In the genomic region with DNA sequence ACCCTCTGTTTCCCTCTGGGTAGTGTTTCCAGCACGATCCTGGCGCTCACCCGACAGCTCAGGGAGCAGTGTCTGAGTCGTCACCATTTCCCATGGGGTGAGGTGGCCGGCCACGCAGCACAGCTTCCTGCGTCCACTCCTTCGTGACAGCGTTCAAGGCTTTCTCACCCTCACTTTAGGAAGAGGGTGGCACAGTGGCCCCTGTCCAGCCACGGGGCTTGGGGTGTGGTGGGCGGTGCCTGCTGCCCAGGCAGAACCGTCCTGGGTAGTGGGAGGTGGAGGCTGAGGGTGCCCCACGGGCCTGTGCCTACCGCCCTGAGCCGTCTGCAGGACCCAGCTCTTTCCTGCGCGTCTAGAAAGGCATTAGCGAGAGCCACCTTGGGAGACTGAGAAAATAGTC, we compare ENCODE assay signal across 16 cellular contexts. TPM values are rescaled to one million over a fixed set of nuclear protein-coding genes. Genes with fewer than 3 reads are reported as not detected.
DNase-seq lines count a peak whose midpoint lies in the region; ATAC-seq, FAIRE-seq and TF ChIP-seq lines count a peak whose summit lies in the region.
"Had no signal": no experiment of that assay in that cellular context is flagged by ENCODE, and none has a peak within 500 bp of the region (broad histone marks: within the 10 kb centered on the region; RNA-seq: fewer than 3 reads in every experiment).

No MANE protein-coding gene starts in this region.

- H3K9me3 ChIP-seq in HepG2 (ENCODE audit: low read length) (no peaks in the 10 kb centered on the region), right lobe of liver (no peaks in the 10 kb centered on the region), sigmoid colon (no peaks in the 10 kb centered on the region), PC-9 (ENCODE audit: insufficient read depth, low read depth) (no peaks in the 10 kb centered on the region)
- H3K9me3 ChIP-seq: BE2C, Caco-2 had no signal

- H3K4me2 ChIP-seq in HepG2 (ENCODE audit: low read depth, low read length): no peak overlapping the region
- no peak overlapping the region for H3K4me2 ChIP-seq in PC-9

- TF ChIP-seq RAD21 in HepG2 (CRISPR knock-in tag; IDR thresholded peaks at IDR 0.05): no peak

- peaks cover 4% of the 10 kb centered on the region; the same call in 1 of the 2 replicates for H4K20me1 ChIP-seq in HepG2 (ENCODE audit: insufficient read depth, low read length)
- H4K20me1 ChIP-seq in PC-9 (ENCODE audit: insufficient read depth): peaks cover 35% of the 10 kb centered on the region

- DNase-seq in HepG2 (ENCODE audit: low spot score) (no peak), right lobe of liver (no peak), sigmoid colon (peak; percentile 41), T-helper 1 cell (no peak), PC-9 (no peak)
- DNase-seq: BE2C; C1 segment of cervical spinal cord; Caco-2; CD4-positive, alpha-beta T cell; GM23248 had no signal

- H3K9me2 ChIP-seq in PC-9 (ENCODE audit: insufficient read depth): no peaks in the 10 kb centered on the region

- peaks cover 13% of the 10 kb centered on the region; the same call in 1 of the 2 replicates for H3F3A ChIP-seq in PC-9 (ENCODE audit: insufficient read depth, low read depth)

- intact Hi-C loops in HepG2 (cut with micrococcal nuclease; ENCODE audit: unreplicated experiment) (no loop called here), right lobe of liver (cut with DNase I) (no loop called here), sigmoid colon (cut with DNase I) (no loop called here), PC-9 (cut with micrococcal nuclease; ENCODE audit: unreplicated experiment) (no loop called here)

- H3K4me1 ChIP-seq in HepG2 (ENCODE audit: insufficient read depth, low read length) (no peaks in the 10 kb centered on the region), right lobe of liver (peaks cover 0 to 9% (median 3%) of the 10 kb centered on the region in 4 donors), sigmoid colon (no peaks in the 10 kb centered on the region), PC-9 (replicated peaks; ENCODE audit: insufficient read depth) (no peaks in the 10 kb centered on the region)
- H3K4me1 ChIP-seq: BE2C, Caco-2 had no signal

- no peak overlapping the region for H3K27ac ChIP-seq in HepG2 (ENCODE audit: extremely low read length, insufficient read depth, low read length)
- no peak overlapping the region for H3K27ac ChIP-seq in right lobe of liver
- H3K27ac ChIP-seq in sigmoid colon: no peak overlapping the region
- H3K27ac ChIP-seq in PC-9: no peak overlapping the region
- H3K27ac ChIP-seq: GM23248 had no signal

- no peak for FAIRE-seq in HepG2 (lab: Jason Lieb, UNC)
- FAIRE-seq: D721Med, G401.6, GM12891, GM18507 had no signal

- peak; percentile 7; the same call in 1 of the 3 replicates for ATAC-seq in HepG2
- ATAC-seq in right lobe of liver: no peak
- ATAC-seq in esophagus mucosa: peak; percentile 5

- in situ Hi-C loops in HepG2 (cut with HindIII; ENCODE audit: extremely low pct_ligation_motif_present, low pct_unique_long_range_greater_than_20kb): no loop called here

- H3K79me2 ChIP-seq in HepG2 (ENCODE audit: insufficient read depth, low read length): no peaks in the 10 kb centered on the region
- no peaks in the 10 kb centered on the region for H3K79me2 ChIP-seq in PC-9 (ENCODE audit: low read depth)

- POLR2A ChIA-PET in HepG2 (lab: Yijun Ruan, JAX) (no interaction called here), PC-9 (lab: Charles Lee; ENCODE audit: unreplicated experiment) (no interaction called here)

- TF ChIP-seq CTCF in HepG2 (CRISPR knock-in tag; IDR thresholded peaks at IDR 0.05) (no peak), right lobe of liver (IDR thresholded peaks at IDR 0.05) (no peak), sigmoid colon (IDR thresholded peaks at IDR 0.05) (no peak), PC-9 (conservative IDR thresholded peaks at IDR 0.05) (no peak)

- H3K4me3 ChIP-seq in HepG2 (replicated peaks in 1 of 3; ENCODE audit: insufficient read depth in 1 of 3, low read depth in 2 of 3, low read length in 3 of 3) (no peak overlapping the region), right lobe of liver (no peak overlapping the region), sigmoid colon (no peak overlapping the region), PC-9 (no peak overlapping the region)
- H3K4me3 ChIP-seq: GM23248 had no signal

- CTCF ChIA-PET in HepG2 (lab: Yijun Ruan, JAX; ENCODE audit: low intra/inter-chr PET ratio, low total read pairs): no interaction called here
- CTCF ChIA-PET in PC-9 (lab: Charles Lee): no interaction called here

- TF ChIP-seq EP300 in HepG2 (IDR thresholded peaks at IDR 0.05; ENCODE audit: low read depth in 2 of 2, low read length in 2 of 2) (no peak), HepG2 (CRISPR knock-in tag; IDR thresholded peaks at IDR 0.05; ENCODE audit: borderline replicate concordance) (no peak), sigmoid colon (IDR thresholded peaks at IDR 0.05) (no peak)

- no peaks in the 10 kb centered on the region for H3K27me3 ChIP-seq in HepG2 (ENCODE audit: control insufficient read depth in 1 of 2, insufficient read depth in 2 of 2, low read length in 2 of 2)
- no peaks in the 10 kb centered on the region for H3K27me3 ChIP-seq in right lobe of liver
- H3K27me3 ChIP-seq in sigmoid colon: no peaks in the 10 kb centered on the region
- H3K27me3 ChIP-seq in PC-9 (ENCODE audit: insufficient read depth, low read depth): no peaks in the 10 kb centered on the region
- H3K27me3 ChIP-seq: BE2C had no signal

- peaks cover 23 to 65% of the 10 kb centered on the region in 2 experiments for H3K36me3 ChIP-seq in HepG2 (replicated peaks in 1 of 2; ENCODE audit: control insufficient read depth in 1 of 2, insufficient read depth in 2 of 2, low read length in 2 of 2)
- H3K36me3 ChIP-seq in right lobe of liver: peaks cover 0 to 53% (median 19%) of the 10 kb centered on the region in 4 donors
- H3K36me3 ChIP-seq in sigmoid colon: peaks cover 22 to 75% (median 40%) of the 10 kb centered on the region in 4 donors
- H3K36me3 ChIP-seq in PC-9 (ENCODE audit: low read depth): peaks cover 15% of the 10 kb centered on the region

- TF ChIP-seq POLR2A in HepG2 (IDR thresholded peaks at IDR 0.05; ENCODE audit: insufficient read depth in 1 of 2, low read depth in 2 of 2, low read length in 2 of 2) (no peak), right lobe of liver (IDR thresholded peaks at IDR 0.05) (no peak), sigmoid colon (IDR thresholded peaks at IDR 0.05) (no peak)

- no peak overlapping the region for H3K9ac ChIP-seq in HepG2 (ENCODE audit: insufficient read depth, low read depth, low read length)
- H3K9ac ChIP-seq: GM23248 had no signal

- no TSS peak for BruUV-seq in HepG2 (replicated peaks; lab: Mats Ljungman, UMichigan)
- no TSS peak for BruUV-seq in PC-9 (replicated peaks; lab: Mats Ljungman, UMichigan)

- 98% methylated on average over 17 of the region's 18 CpGs for WGBS in HepG2 (ENCODE audit: low lambda C conversion rate)
- no CpG with 5 or more reads among the region's 18 CpGs for WGBS in right lobe of liver (ENCODE audit: insufficient coverage, low coverage, low lambda C conversion rate, missing lambda C conversion rate)
- 91 to 94% methylated on average over 18 of the region's 18 CpGs for WGBS in sigmoid colon, 2 donors

- H2AFZ ChIP-seq in HepG2 (ENCODE audit: low read length) (no peak overlapping the region), PC-9 (no peak overlapping the region)
- H2AFZ ChIP-seq: GM23248 had no signal

RNA-seq across cellular contexts. Expression of a gene that starts 21.9 kb away (rescaled TPM):
- total RNA-seq in HepG2 (2016; rRNA removed; fragmentation: Illumina TruSeq; extraction: Trizol): 33.2 and 112 TPM in 2 replicates
- 10.9 and 12.4 TPM in 2 replicates for total RNA-seq in HepG2 (2016; cell fraction: cytosol; rRNA removed; fragmentation: Illumina TruSeq; extraction: Trizol; ENCODE audit: low read depth)
- total RNA-seq in HepG2 (2016; cell fraction: insoluble cytoplasmic fraction; rRNA removed; fragmentation: Illumina TruSeq; extraction: Trizol): 28.0 and 117 TPM in 2 replicates
- total RNA-seq in HepG2 (2016; cell fraction: membrane; rRNA removed; fragmentation: Illumina TruSeq; extraction: Trizol): 16.4 and 16.7 TPM in 2 replicates
- total RNA-seq in HepG2 (2016; cell fraction: nucleus; rRNA removed; fragmentation: Illumina TruSeq; extraction: Trizol): 71.7 and 83.9 TPM in 2 replicates
- polyA plus RNA-seq in HepG2 (2011; rRNA removed): 103 TPM in 2 replicates
- polyA plus RNA-seq in HepG2 (2011; cell fraction: cytosol; rRNA removed): 54.8 and 61.5 TPM in 2 replicates
- polyA plus RNA-seq in HepG2 (2011; cell fraction: nucleus; rRNA removed): 64.5 and 68.1 TPM in 2 replicates
- 94.8 and 95.4 TPM in 2 replicates for polyA plus RNA-seq in HepG2 (2012)
- 8.2 and 8.9 TPM in 2 replicates for polyA plus RNA-seq in HepG2 (2016; cell fraction: cytosol; fragmentation: Illumina TruSeq; extraction: Trizol; ENCODE audit: low read depth)
- 42.2 and 53.5 TPM in 2 replicates for polyA plus RNA-seq in HepG2 (2016; cell fraction: insoluble cytoplasmic fraction; fragmentation: Illumina TruSeq; extraction: Trizol; ENCODE audit: low read depth)
- 14.6 and 17.0 TPM in 2 replicates for polyA plus RNA-seq in HepG2 (2016; cell fraction: membrane; fragmentation: Illumina TruSeq; extraction: Trizol; ENCODE audit: low read depth)
- 165 and 182 TPM in 2 replicates for polyA plus RNA-seq in HepG2 (2016; cell fraction: nucleus; fragmentation: Illumina TruSeq; extraction: Trizol; ENCODE audit: insufficient read depth, low read depth)
- polyA minus RNA-seq in HepG2 (2011; rRNA and poly(A)+ RNA removed; ENCODE audit: low replicate concordance): 78.2 and 92.0 TPM in 2 replicates
- 54.9 and 61.7 TPM in 2 replicates for polyA minus RNA-seq in HepG2 (2011; cell fraction: cytosol; rRNA and poly(A)+ RNA removed)
- 25.2 and 25.9 TPM in 2 replicates for polyA minus RNA-seq in HepG2 (2011; cell fraction: nucleus; rRNA and poly(A)+ RNA removed)
- total RNA-seq in right lobe of liver: 100 to 1,000 TPM; 154 to 233 (median 197) TPM
- total RNA-seq in esophagus mucosa: 144 TPM
- 10 to 100 TPM; 77.3 to 91.0 (median 87.5) TPM for total RNA-seq in sigmoid colon
- polyA plus RNA-seq in sigmoid colon: 100 to 1,000 TPM in 1 of 3 donors, 10 to 100 TPM in 2; 20.4 to 125 (median 62.7) TPM
- 186 and 263 TPM in 2 replicates for total RNA-seq in PC-9 (2021)

RNA-seq across cellular contexts. Expression of a gene that starts 45.0 kb away (rescaled TPM):
- total RNA-seq in HepG2 (2016; rRNA removed; fragmentation: Illumina TruSeq; extraction: Trizol) (30.3 and 30.8 TPM in 2 replicates), right lobe of liver (10 to 100 TPM; 18.5 to 41.3 (median 30.8) TPM), esophagus mucosa (15.1 TPM), sigmoid colon (1 to 10 TPM; 6.7 to 9.9 (median 8.3) TPM), PC-9 (2021) (22.2 and 22.9 TPM in 2 replicates)
- 17.7 and 18.0 TPM in 2 replicates for total RNA-seq in HepG2 (2016; cell fraction: cytosol; rRNA removed; fragmentation: Illumina TruSeq; extraction: Trizol; ENCODE audit: low read depth)
- 26.5 and 33.7 TPM in 2 replicates for total RNA-seq in HepG2 (2016; cell fraction: insoluble cytoplasmic fraction; rRNA removed; fragmentation: Illumina TruSeq; extraction: Trizol)
- total RNA-seq in HepG2 (2016; cell fraction: membrane; rRNA removed; fragmentation: Illumina TruSeq; extraction: Trizol): 27.8 and 29.0 TPM in 2 replicates
- 23.1 and 27.9 TPM in 2 replicates for total RNA-seq in HepG2 (2016; cell fraction: nucleus; rRNA removed; fragmentation: Illumina TruSeq; extraction: Trizol)
- polyA plus RNA-seq in HepG2 (2011; rRNA removed) (40.5 and 40.6 TPM in 2 replicates), sigmoid colon (10 to 100 TPM; 29.3 to 52.5 (median 39.6) TPM)
- 37.5 and 37.6 TPM in 2 replicates for polyA plus RNA-seq in HepG2 (2011; cell fraction: cytosol; rRNA removed)
- polyA plus RNA-seq in HepG2 (2011; cell fraction: nucleus; rRNA removed): 59.1 and 60.0 TPM in 2 replicates
- 34.3 and 37.7 TPM in 2 replicates for polyA plus RNA-seq in HepG2 (2012)
- polyA plus RNA-seq in HepG2 (2016; cell fraction: cytosol; fragmentation: Illumina TruSeq; extraction: Trizol; ENCODE audit: low read depth): 20.4 and 24.5 TPM in 2 replicates
- polyA plus RNA-seq in HepG2 (2016; cell fraction: insoluble cytoplasmic fraction; fragmentation: Illumina TruSeq; extraction: Trizol; ENCODE audit: low read depth): 35.9 and 37.1 TPM in 2 replicates
- polyA plus RNA-seq in HepG2 (2016; cell fraction: membrane; fragmentation: Illumina TruSeq; extraction: Trizol; ENCODE audit: low read depth): 24.9 and 27.8 TPM in 2 replicates
- 54.4 and 56.0 TPM in 2 replicates for polyA plus RNA-seq in HepG2 (2016; cell fraction: nucleus; fragmentation: Illumina TruSeq; extraction: Trizol; ENCODE audit: insufficient read depth, low read depth)
- polyA minus RNA-seq in HepG2 (2011; rRNA and poly(A)+ RNA removed; ENCODE audit: low replicate concordance): 6.8 and 20.0 TPM in 2 replicates
- polyA minus RNA-seq in HepG2 (2011; cell fraction: cytosol; rRNA and poly(A)+ RNA removed): 21.8 and 23.7 TPM in 2 replicates
- 23.2 and 26.8 TPM in 2 replicates for polyA minus RNA-seq in HepG2 (2011; cell fraction: nucleus; rRNA and poly(A)+ RNA removed)
- total RNA-seq: A172, GM23248 had no signal

Comparison
In these comparisons a context has a peak if more than half of its experiments do, and no peak if none do; other contexts are left out.
1. ATAC-seq: peak in HepG2 (single experiment) and esophagus mucosa (single experiment); none in right lobe of liver (0 of 4).